8 cellular contexts compared by ENCODE assay signal in the genomic region with DNA sequence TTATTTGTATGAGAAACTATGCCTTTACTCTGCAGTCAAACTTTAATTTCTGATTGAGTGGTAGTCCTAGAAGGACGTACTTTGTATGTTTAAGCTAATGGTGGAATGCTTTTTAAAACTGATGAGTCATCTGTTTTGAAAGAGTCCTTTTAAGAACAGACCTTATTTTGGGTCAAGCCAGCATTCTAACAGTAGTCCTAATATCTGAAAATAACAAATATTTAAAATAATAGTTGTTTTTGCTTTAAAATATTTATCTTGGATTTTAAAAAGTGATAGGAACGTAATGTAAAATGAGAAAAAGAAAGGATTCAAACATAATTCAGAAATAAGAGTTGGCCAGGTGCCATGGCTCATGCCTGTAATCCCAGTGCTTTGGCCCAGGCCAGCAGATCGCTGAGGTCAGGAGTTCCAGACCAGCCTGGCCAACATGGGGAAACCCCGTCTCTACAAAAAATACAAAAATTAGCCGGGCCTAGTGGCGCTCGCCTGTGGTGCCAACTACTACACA. TPM values are rescaled to one million over a fixed set of nuclear protein-coding genes. Genes with fewer than 3 reads are reported as not detected.
A peak's percentile ranks its signal among the peaks of the same experiment; 100 is the strongest.
DNase-seq lines count a peak whose midpoint lies in the region; ATAC-seq and TF ChIP-seq lines count a peak whose summit lies in the region.

No MANE protein-coding gene starts in this region.

- intact Hi-C loops in psoas muscle (cut with DNase I), result loop anchor here in 1 of 2 donors (5.0 kb wide), 1 partner anchor 103 kb away; no protein-coding TSS in a partner anchor

- H3K9me3 ChIP-seq in SK-N-MC (ENCODE audit: low read depth, low read length) (no peaks in the 10 kb centered on the region), psoas muscle (no peaks in the 10 kb centered on the region)

- peaks cover 16% of the 10 kb centered on the region for H3K4me1 ChIP-seq in psoas muscle

- H3K27ac ChIP-seq in SK-N-MC (peak overlapping the region; percentile 85), psoas muscle (peak overlapping the region; percentile 94)

- H3K4me3 ChIP-seq in SK-N-MC, result peak overlapping the region; percentile 94
- H3K4me3 ChIP-seq in fibroblast of pulmonary artery (replicated peaks; ENCODE audit: low read depth, low read length), result peak overlapping the region; percentile 83
- peak overlapping the region; percentile 89 for H3K4me3 ChIP-seq in psoas muscle

- H3K27ac Mint-ChIP-seq in activated naive CD4-positive, alpha-beta T cell treated with anti-CD3 and anti-CD28 coated beads, Interleukin-2, amount 50 U/mL, for 24 hours, result no peak overlapping the region
- H3K27ac Mint-ChIP-seq in activated naive CD4-positive, alpha-beta T cell treated with anti-CD3 and anti-CD28 coated beads, Interleukin-2, amount 50 U/mL, for 72 hours, result no peak overlapping the region

- H3K27me3 Mint-ChIP-seq in activated naive CD4-positive, alpha-beta T cell treated with anti-CD3 and anti-CD28 coated beads, Interleukin-2, amount 50 U/mL, for 24 hours, result peaks cover 3% of the 10 kb centered on the region

- peak overlapping the region; percentile 91 for H3K4me3 Mint-ChIP-seq in activated naive CD4-positive, alpha-beta T cell treated with anti-CD3 and anti-CD28 coated beads, Interleukin-2, amount 50 U/mL, for 24 hours

- 44 to 61% (median 49%) methylated on average over 7 of the region's 7 CpGs for WGBS in psoas muscle, 3 donors

- DNase-seq in activated naive CD4-positive, alpha-beta T cell treated with anti-CD3 and anti-CD28 coated beads, Interleukin-2, amount 50 U/mL, for 72 hours (ENCODE audit: low spot score in 2 of 2), result no peak
- DNase-seq in SK-N-MC (ENCODE audit: low read depth, low spot score), result no peak
- peak; percentile 82 for DNase-seq in fibroblast of pulmonary artery (ENCODE audit: low read depth)
- no peak for DNase-seq in psoas muscle
- no peak for DNase-seq in NCI-H2171 treated with DMSO at 0.1 percent for 48 hours (lab: John Stamatoyannopoulos, UW)

- no peaks in the 10 kb centered on the region for H3K9me3 Mint-ChIP-seq in activated naive CD4-positive, alpha-beta T cell treated with anti-CD3 and anti-CD28 coated beads, Interleukin-2, amount 50 U/mL, for 24 hours
- no peaks in the 10 kb centered on the region for H3K9me3 Mint-ChIP-seq in activated naive CD4-positive, alpha-beta T cell treated with anti-CD3 and anti-CD28 coated beads, Interleukin-2, amount 50 U/mL, for 72 hours

- peaks cover 35% of the 10 kb centered on the region for H3K4me1 Mint-ChIP-seq in activated naive CD4-positive, alpha-beta T cell treated with anti-CD3 and anti-CD28 coated beads, Interleukin-2, amount 50 U/mL, for 24 hours

- peaks cover 10% of the 10 kb centered on the region for H3K36me3 Mint-ChIP-seq in activated naive CD4-positive, alpha-beta T cell treated with anti-CD3 and anti-CD28 coated beads, Interleukin-2, amount 50 U/mL, for 24 hours
- H3K36me3 Mint-ChIP-seq in activated naive CD4-positive, alpha-beta T cell treated with anti-CD3 and anti-CD28 coated beads, Interleukin-2, amount 50 U/mL, for 72 hours, result peaks cover 22 to 29% of the 10 kb centered on the region in 2 donors

- no peaks in the 10 kb centered on the region for H3K27me3 ChIP-seq in psoas muscle (ENCODE audit: insufficient read depth in 3 of 3, low read length in 2 of 3)

- peak overlapping the region; percentile 79 for H3K9ac ChIP-seq in SK-N-MC (ENCODE audit: insufficient read length)

- ATAC-seq in activated naive CD4-positive, alpha-beta T cell treated with anti-CD3 and anti-CD28 coated beads, Interleukin-2, amount 50 U/mL, for 72 hours, result no peak
- no peak for ATAC-seq in psoas muscle
- no peak for ATAC-seq in HG02571 (IDR thresholded peaks at IDR 0.05; ENCODE audit: unreplicated experiment)
- no peak for ATAC-seq in GM21447 (IDR thresholded peaks at IDR 0.05; ENCODE audit: unreplicated experiment)

- no peak for TF ChIP-seq CTCF in fibroblast of pulmonary artery (IDR thresholded peaks at IDR 0.05; ENCODE audit: low read length, missing control alignments)
- TF ChIP-seq CTCF in psoas muscle (IDR thresholded peaks at IDR 0.05), result no peak

- H3K36me3 ChIP-seq in SK-N-MC (ENCODE audit: insufficient read depth, low read length) (peaks cover 15% of the 10 kb centered on the region), psoas muscle (ENCODE audit: insufficient read depth in 1 of 2, low read depth in 1 of 2) (no peaks in the 10 kb centered on the region)

RNA-seq across cellular contexts. Expression of a gene that starts 1.3 kb away (rescaled TPM):
- 10 to 100 TPM; 22.4 to 23.7 TPM for total RNA-seq in activated naive CD4-positive, alpha-beta T cell treated with anti-CD3 and anti-CD28 coated beads, Interleukin-2, amount 50 U/mL, for 72 hours
- 1 to 10 TPM; 5.7 to 8.4 (median 6.9) TPM for total RNA-seq in psoas muscle
- polyA plus RNA-seq in psoas muscle, result 10 to 100 TPM in 1 of 3 donors, 1 to 10 TPM in 2; 3.4 to 13.2 (median 6.8) TPM
